9 cellular contexts compared by ENCODE assay signal in genomic region chr3:22887664-22888291, GRCh38.
DNase-seq lines count a peak whose midpoint lies in the region; TF ChIP-seq lines count a peak whose summit lies in the region.
"Had no signal": no experiment of that assay in that cellular context is flagged by ENCODE, and none has a peak within 500 bp of the region (broad histone marks: within the 10 kb centered on the region; RNA-seq: fewer than 3 reads in every experiment).

No MANE protein-coding gene starts in this region.

- no peaks in the 10 kb centered on the region for H3K27me3 ChIP-seq in uterus
- H3K27me3 ChIP-seq: neutrophil had no signal

- intact Hi-C loops in uterus (cut with DNase I; ENCODE audit: low total_unique reads): no loop called here

- H3K9me3 Mint-ChIP-seq in activated naive CD8-positive, alpha-beta T cell treated with anti-CD3 and anti-CD28 coated beads for 36 hours: peaks cover 4% of the 10 kb centered on the region

- no peak overlapping the region for H3K27ac Mint-ChIP-seq in activated naive CD8-positive, alpha-beta T cell treated with anti-CD3 and anti-CD28 coated beads for 36 hours

- CTCF ChIA-PET in HEK293T (lab: Yijun Ruan, JAX): interaction anchor here (0.6 to 0.8 kb wide), 3 partner anchors 14 to 159 kb away, joined by 3 to 4 read pairs (median 3); no protein-coding TSS in a partner anchor

- POLR2A ChIA-PET in HEK293T (lab: Yijun Ruan, JAX): no interaction called here

- no peaks in the 10 kb centered on the region for H3K36me3 ChIP-seq in uterus
- H3K36me3 ChIP-seq: neutrophil had no signal

- no peak for TF ChIP-seq POLR2A in uterus (IDR thresholded peaks at IDR 0.05)

- peak; percentile 13 to 47 (median 35) for TF ChIP-seq CTCF in uterus (IDR thresholded peaks at IDR 0.05)

- no peak overlapping the region for H3K4me3 ChIP-seq in uterus

- no peaks in the 10 kb centered on the region for H3K4me1 Mint-ChIP-seq in activated naive CD8-positive, alpha-beta T cell treated with anti-CD3 and anti-CD28 coated beads for 36 hours

- no peaks in the 10 kb centered on the region for H3K27me3 Mint-ChIP-seq in activated naive CD8-positive, alpha-beta T cell treated with anti-CD3 and anti-CD28 coated beads for 36 hours

- H3K27ac ChIP-seq in uterus: no peak overlapping the region
- H3K27ac ChIP-seq: neutrophil had no signal

- H3K4me1 ChIP-seq in uterus: no peaks in the 10 kb centered on the region

- H3K36me3 Mint-ChIP-seq in activated naive CD8-positive, alpha-beta T cell treated with anti-CD3 and anti-CD28 coated beads for 36 hours: no peaks in the 10 kb centered on the region

- DNase-seq in EH (ENCODE audit: low read depth): peak; percentile 9
- peak; percentile 35 for DNase-seq in HEK293T (ENCODE audit: extremely low spot score)
- peak; percentile 24 for DNase-seq in RPMI8226
- peak; percentile 44 for DNase-seq in glomerular visceral epithelial cell (ENCODE audit: extremely low spot score)
- DNase-seq in uterus: no peak
- DNase-seq in DMS79 (lab: John Stamatoyannopoulos, UW): no peak
- DNase-seq in activated naive CD8-positive, alpha-beta T cell treated with anti-CD3 and anti-CD28 coated beads for 36 hours: no peak
- DNase-seq in activated CD4-positive, alpha-beta T cell treated with anti-CD3 and anti-CD28 coated beads, Interleukin-2, amount 50 U/mL, for 48 hours: no peak

- no peaks in the 10 kb centered on the region for H3K9me3 ChIP-seq in uterus
- H3K9me3 ChIP-seq: neutrophil had no signal

- no peak overlapping the region for H3K4me3 Mint-ChIP-seq in activated naive CD8-positive, alpha-beta T cell treated with anti-CD3 and anti-CD28 coated beads for 36 hours

TF ChIP-seq in HEK293T, 16 proteins besides CTCF, POLR2A, EP300 and RAD21:
- TF ChIP-seq FOXA1 (IDR thresholded peaks at IDR 0.05) (no peak), ARNT (IDR thresholded peaks at IDR 0.05) (no peak), SUZ12 (IDR thresholded peaks at IDR 0.05) (no peak), TARDBP (IDR thresholded peaks at IDR 0.05) (no peak), ELF4 (IDR thresholded peaks at IDR 0.05) (no peak), CTBP1 (IDR thresholded peaks at IDR 0.05; ENCODE audit: borderline replicate concordance) (no peak), ZNF384 (IDR thresholded peaks at IDR 0.05) (no peak), BHLHE40 (IDR thresholded peaks at IDR 0.05; ENCODE audit: borderline replicate concordance) (no peak), L3MBTL2 (conservative IDR thresholded peaks at IDR 0.05) (no peak), FOXM1 (IDR thresholded peaks at IDR 0.05; ENCODE audit: borderline replicate concordance) (no peak), SP1 (IDR thresholded peaks at IDR 0.05) (no peak), HDGF (IDR thresholded peaks at IDR 0.05; ENCODE audit: borderline replicate concordance) (no peak), NFRKB (IDR thresholded peaks at IDR 0.05) (no peak), LEF1 (IDR thresholded peaks at IDR 0.05; ENCODE audit: borderline replicate concordance) (no peak), FOXK2 (IDR thresholded peaks at IDR 0.05) (no peak)
- TF ChIP-seq, protein P1, sequence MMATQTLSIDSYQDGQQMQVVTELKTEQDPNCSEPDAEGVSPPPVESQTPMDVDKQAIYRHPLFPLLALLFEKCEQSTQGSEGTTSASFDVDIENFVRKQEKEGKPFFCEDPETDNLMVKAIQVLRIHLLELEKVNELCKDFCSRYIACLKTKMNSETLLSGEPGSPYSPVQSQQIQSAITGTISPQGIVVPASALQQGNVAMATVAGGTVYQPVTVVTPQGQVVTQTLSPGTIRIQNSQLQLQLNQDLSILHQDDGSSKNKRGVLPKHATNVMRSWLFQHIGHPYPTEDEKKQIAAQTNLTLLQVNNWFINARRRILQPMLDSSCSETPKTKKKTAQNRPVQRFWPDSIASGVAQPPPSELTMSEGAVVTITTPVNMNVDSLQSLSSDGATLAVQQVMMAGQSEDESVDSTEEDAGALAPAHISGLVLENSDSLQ (IDR thresholded peaks at IDR 0.05): no peak

Comparison
In these comparisons a context has a peak if more than half of its experiments do, and no peak if none do; other contexts are left out.
1. DNase-seq: peak in EH (single experiment), HEK293T (single experiment), RPMI8226 (single experiment) and glomerular visceral epithelial cell (single experiment); none in uterus (0 of 2), DMS79 (single experiment), activated naive CD8-positive, alpha-beta T cell treated with anti-CD3 and anti-CD28 coated beads for 36 hours (single experiment) and activated CD4-positive, alpha-beta T cell treated with anti-CD3 and anti-CD28 coated beads, Interleukin-2, amount 50 U/mL, for 48 hours (0 of 2).